ENCODE assay signal across 21 cellular contexts in the genomic region with DNA sequence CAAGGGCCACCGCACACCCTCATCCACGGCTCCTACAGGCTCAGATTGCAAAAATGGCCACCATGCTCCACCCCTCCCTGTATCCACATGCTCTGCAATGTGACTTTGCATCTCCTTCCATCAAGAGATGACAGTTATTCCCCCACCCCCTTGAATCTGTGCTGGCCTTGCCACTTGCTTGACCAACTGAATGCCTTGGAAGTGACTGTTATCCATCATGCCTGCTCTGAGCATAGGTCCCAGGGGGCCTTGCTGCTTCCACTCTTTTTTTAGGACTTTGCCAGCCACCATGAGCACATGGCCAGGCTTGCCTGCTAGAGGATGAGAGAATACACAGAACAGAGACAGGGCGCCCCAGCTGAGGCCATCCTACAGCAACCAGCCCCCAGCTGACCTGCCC.
"Had no signal": no experiment of that assay in that cellular context is flagged by ENCODE, and none has a peak within 500 bp of the region (broad histone marks: within the 10 kb centered on the region; RNA-seq: fewer than 3 reads in every experiment).

No MANE protein-coding gene starts in this region.

- H3K79me2 ChIP-seq: parathyroid adenoma had no signal

- DNase-seq: activated CD4-positive, alpha-beta T cell treated with anti-CD3 and anti-CD28 coated beads, Interleukin-2, amount 10 ng/mL, durations not matched to agents 7 days and 5 days; activated naive CD4-positive, alpha-beta T cell treated with Interleukin-2 at 50 U/mL for 16 hours; brain microvascular endothelial cell; central memory CD4-positive, alpha-beta T cell; colonic mucosa; heart right ventricle; immature natural killer cell; kidney glomerular epithelial cell; left ventricle myocardium superior; naive B cell; right lobe of liver; stimulated activated CD4-positive, alpha-beta T cell treated with anti-CD3 and anti-CD28 coated beads, Interleukin-4, amount 100 ng/mL, for 1 hour; stomach; testis had no signal

- H3K4me3 Mint-ChIP-seq: activated CD4-positive, alpha-beta T cell treated with anti-CD3 and anti-CD28 coated beads, Interleukin-2, amount 10 ng/mL, durations not matched to agents 7 days and 5 days; activated T-helper 1 cell treated with anti-CD3 and anti-CD28 coated beads, Interleukin-12 subunit alpha, Interleukin-12 subunit beta, Interleukin-2, Interleukin-4 antibody, amounts not matched to agents 30 ng/mL and 10 ng/mL and 1 ng/mL, durations not matched to agents 14 hours and 24 hours and 36 hours; immature natural killer cell; naive B cell; stimulated activated effector memory CD8-positive, alpha-beta T cell treated with anti-CD3 and anti-CD28 coated beads, Interleukin-12 subunit alpha, Interleukin-12 subunit beta, amount 100 ng/mL, for 72 hours; type B pancreatic cell had no signal

- H3K9ac ChIP-seq: parathyroid adenoma had no signal

- H3K36me3 ChIP-seq: brain microvascular endothelial cell, colonic mucosa, right lobe of liver had no signal

- H3K4me1 Mint-ChIP-seq: immature natural killer cell; stimulated activated effector memory CD8-positive, alpha-beta T cell treated with anti-CD3 and anti-CD28 coated beads, Interleukin-12 subunit alpha, Interleukin-12 subunit beta, amount 100 ng/mL, for 72 hours had no signal

- H2AFZ ChIP-seq: parathyroid adenoma had no signal

- H3K27me3 Mint-ChIP-seq: activated CD4-positive, alpha-beta T cell treated with anti-CD3 and anti-CD28 coated beads, Interleukin-2, amount 10 ng/mL, durations not matched to agents 7 days and 5 days; naive B cell; type B pancreatic cell had no signal

- H3K4me2 ChIP-seq: smooth muscle cell had no signal

- H3K9me3 ChIP-seq: colonic mucosa, gastroesophageal sphincter, heart right ventricle, right lobe of liver, stomach, testis had no signal

- ATAC-seq: activated CD4-positive, CD25-positive, alpha-beta regulatory T cell treated with anti-CD3 and anti-CD28 coated beads, Interleukin-2, amount 50 U/mL, for 24 hours; gastroesophageal sphincter; heart right ventricle; left ventricle myocardium superior; right lobe of liver; stimulated activated effector memory CD8-positive, alpha-beta T cell treated with anti-CD3 and anti-CD28 coated beads, Interleukin-12 subunit alpha, Interleukin-12 subunit beta, amount 100 ng/mL, for 72 hours had no signal

- H3K4me3 ChIP-seq: colonic mucosa, gastroesophageal sphincter, heart right ventricle, right lobe of liver, smooth muscle cell, stomach, testis had no signal

- H3K27ac ChIP-seq: brain microvascular endothelial cell, colonic mucosa, gastroesophageal sphincter, heart right ventricle, parathyroid adenoma, right lobe of liver, stomach, testis had no signal

- H3K9me3 Mint-ChIP-seq: activated CD4-positive, alpha-beta T cell treated with anti-CD3 and anti-CD28 coated beads, Interleukin-2, amount 10 ng/mL, durations not matched to agents 7 days and 5 days; activated T-helper 1 cell treated with anti-CD3 and anti-CD28 coated beads, Interleukin-12 subunit alpha, Interleukin-12 subunit beta, Interleukin-2, Interleukin-4 antibody, amounts not matched to agents 30 ng/mL and 10 ng/mL and 1 ng/mL, durations not matched to agents 14 hours and 24 hours and 36 hours; immature natural killer cell; naive B cell; stimulated activated effector memory CD8-positive, alpha-beta T cell treated with anti-CD3 and anti-CD28 coated beads, Interleukin-12 subunit alpha, Interleukin-12 subunit beta, amount 100 ng/mL, for 72 hours; type B pancreatic cell had no signal

- H3K27ac Mint-ChIP-seq: activated CD4-positive, alpha-beta T cell treated with anti-CD3 and anti-CD28 coated beads, Interleukin-2, amount 10 ng/mL, durations not matched to agents 7 days and 5 days; immature natural killer cell; stimulated activated effector memory CD8-positive, alpha-beta T cell treated with anti-CD3 and anti-CD28 coated beads, Interleukin-12 subunit alpha, Interleukin-12 subunit beta, amount 100 ng/mL, for 72 hours; type B pancreatic cell had no signal

- H3K4me1 ChIP-seq: colonic mucosa, gastroesophageal sphincter, heart right ventricle, parathyroid adenoma, right lobe of liver, stomach, testis had no signal

- H3K27me3 ChIP-seq: brain microvascular endothelial cell, colonic mucosa, gastroesophageal sphincter, heart right ventricle, right lobe of liver, testis had no signal

- H3K36me3 Mint-ChIP-seq: type B pancreatic cell had no signal
